ENCODE assay signal across 8 cellular contexts in genomic region chr1:169115891-169116585, GRCh38. TPM values are rescaled to one million over a fixed set of nuclear protein-coding genes. Genes with fewer than 3 reads are reported as not detected.
DNase-seq lines count a peak whose midpoint lies in the region; ATAC-seq and TF ChIP-seq lines count a peak whose summit lies in the region.

No MANE protein-coding gene starts in this region.

- H2BK5ac ChIP-seq in neuronal stem cell (ENCODE audit: low read length) = no peak overlapping the region

- H3K9me3 Mint-ChIP-seq in CD14-positive monocyte = no peaks in the 10 kb centered on the region

- peak; percentile 80 for ATAC-seq in GM19463 (IDR thresholded peaks at IDR 0.05; ENCODE audit: unreplicated experiment)

- peak overlapping the region; percentile 4 for H3K9ac ChIP-seq in neuronal stem cell (ENCODE audit: low read depth, low read length, poor library complexity)

- peak overlapping the region in 1 of 2 donors; percentile 5 for H3K4me3 ChIP-seq in esophagus (ENCODE audit: low read depth in 1 of 2, low read length in 2 of 2)
- peak overlapping the region in 1 of 2 donors; percentile 1 for H3K4me3 ChIP-seq in neuronal stem cell (ENCODE audit: low read length in 2 of 2)

- peak; percentile 73 for DNase-seq in CD14-positive monocyte (ENCODE audit: low spot score)
- DNase-seq in NCI-H2196 (lab: John Stamatoyannopoulos, UW; ENCODE audit: unreplicated experiment) = peak; percentile 91
- DNase-seq in neuronal stem cell (ENCODE audit: low spot score) = no peak
- no peak for DNase-seq in hepatic stellate cell (ENCODE audit: low spot score)
- no peak for DNase-seq in NCI-H1105 treated with DMSO at 0.1 percent for 48 hours (lab: John Stamatoyannopoulos, UW)
- no peak for DNase-seq in T-helper 1 cell

- intact Hi-C loops in CD14-positive monocyte (cut with micrococcal nuclease) = no loop called here

- no peak overlapping the region for H2BK12ac ChIP-seq in neuronal stem cell (ENCODE audit: low read length)

- no peak overlapping the region for H4K91ac ChIP-seq in neuronal stem cell (ENCODE audit: low read depth, low read length, poor library complexity)

- H3K27ac ChIP-seq in esophagus (ENCODE audit: low read depth in 2 of 2, low read length in 1 of 2) (peak overlapping the region; percentile 78), neuronal stem cell (replicated peaks; ENCODE audit: low read length) (no peak overlapping the region)

- H2AFZ ChIP-seq in neuronal stem cell (ENCODE audit: low read length) = peak overlapping the region; percentile 56

- no peak overlapping the region for H2BK15ac ChIP-seq in neuronal stem cell (ENCODE audit: low read length)

- H3K4me2 ChIP-seq in neuronal stem cell (ENCODE audit: insufficient read depth, low read length, poor library complexity, severe bottlenecking) = no peak overlapping the region

- no peak overlapping the region for H3K4ac ChIP-seq in neuronal stem cell (ENCODE audit: low read length)

- no peak overlapping the region for H3K14ac ChIP-seq in neuronal stem cell (ENCODE audit: low read length)

- no peaks in the 10 kb centered on the region for H3K9me3 ChIP-seq in esophagus (ENCODE audit: control insufficient read depth in 2 of 2, insufficient read depth in 1 of 2, low read depth in 1 of 2, low read length in 1 of 2)
- H3K9me3 ChIP-seq in neuronal stem cell (replicated peaks in 1 of 2; ENCODE audit: control insufficient read depth in 2 of 2, insufficient read depth in 1 of 2, low read depth in 1 of 2, low read length in 2 of 2) = no peaks in the 10 kb centered on the region

- H3K18ac ChIP-seq in neuronal stem cell (ENCODE audit: low read length) = no peak overlapping the region

- H3K79me1 ChIP-seq in neuronal stem cell (ENCODE audit: low read depth, low read length) = no peaks in the 10 kb centered on the region

- H3K4me1 Mint-ChIP-seq in CD14-positive monocyte = peaks cover 38% of the 10 kb centered on the region

- H4K8ac ChIP-seq in neuronal stem cell (ENCODE audit: low read depth, low read length) = no peak overlapping the region

- H3K4me1 ChIP-seq in esophagus (ENCODE audit: control insufficient read depth in 2 of 2, insufficient read depth in 2 of 2, low read length in 1 of 2) = peaks cover 3 to 16% of the 10 kb centered on the region in 2 donors
- H3K4me1 ChIP-seq in neuronal stem cell (ENCODE audit: control insufficient read depth in 2 of 2, insufficient read depth in 1 of 2, low read depth in 1 of 2, low read length in 2 of 2) = peaks cover 5 to 6% of the 10 kb centered on the region in 2 donors

- no peak overlapping the region for H2AK5ac ChIP-seq in neuronal stem cell (ENCODE audit: low read depth, low read length)

- peak overlapping the region; percentile 95 to 97 (median 95) for H3K27ac Mint-ChIP-seq in CD14-positive monocyte

- H3K36me3 Mint-ChIP-seq in CD14-positive monocyte = peaks cover 6 to 8% of the 10 kb centered on the region in 2 donors

- 28 to 37% methylated on average over 14 of the region's 14 CpGs for WGBS in esophagus, 2 donors
- no CpG with 5 or more reads among the region's 14 CpGs for WGBS in neuronal stem cell (ENCODE audit: extremely low coverage in 2 of 2, insufficient read length in 2 of 2, insufficient replicate concordance in 1 of 2), 2 donors

- H3K27me3 Mint-ChIP-seq in CD14-positive monocyte (ENCODE audit: low read depth in 3 of 3) = no peaks in the 10 kb centered on the region

- H3K23ac ChIP-seq in neuronal stem cell (ENCODE audit: low read depth, low read length, poor library complexity) = peak overlapping the region; percentile 4

- H3K4me3 Mint-ChIP-seq in CD14-positive monocyte = peak overlapping the region; percentile 74 to 96

- H3K36me3 ChIP-seq in esophagus (ENCODE audit: control insufficient read depth in 2 of 2, insufficient read depth in 2 of 2, low read length in 1 of 2) (peaks cover 2 to 16% of the 10 kb centered on the region in 2 donors), neuronal stem cell (replicated peaks in 1 of 2; ENCODE audit: control insufficient read depth in 2 of 2, insufficient read depth in 2 of 2, low read length in 2 of 2) (peaks cover 16 to 39% of the 10 kb centered on the region in 2 donors)

- H3K27me3 ChIP-seq in esophagus (ENCODE audit: control insufficient read depth in 1 of 2, insufficient read depth in 2 of 2, low read length in 2 of 2) (no peaks in the 10 kb centered on the region), neuronal stem cell (ENCODE audit: control insufficient read depth in 3 of 3, insufficient read depth in 3 of 3, low read depth in 1 of 3, low read length in 3 of 3) (no peaks in the 10 kb centered on the region)

- H2BK120ac ChIP-seq in neuronal stem cell (ENCODE audit: low read depth, low read length) = no peak overlapping the region

- no peak for TF ChIP-seq CTCF in CD14-positive monocyte (IDR thresholded peaks at IDR 0.05)

RNA-seq across cellular contexts. Expression of gene ATP1B1, which starts 9.5 kb away (rescaled TPM):
- polyA plus RNA-seq in CD14-positive monocyte = under 1 TPM; 0.63 to 0.72 TPM
- 100 to 1,000 TPM; 104 to 194 TPM for polyA plus RNA-seq in esophagus
- polyA plus RNA-seq in neuronal stem cell (2013, experiment 1 of 2) = 33.8 TPM
- polyA plus RNA-seq in neuronal stem cell (2013, experiment 2 of 2) = 36.7 TPM

Comparison
In these comparisons a context has a peak if more than half of its experiments do, and no peak if none do; other contexts are left out.
1. DNase-seq: peak in CD14-positive monocyte (single experiment) and NCI-H2196 (single experiment); none in neuronal stem cell (single experiment), hepatic stellate cell (single experiment), NCI-H1105 treated with DMSO at 0.1 percent for 48 hours (single experiment) and T-helper 1 cell (0 of 5).
2. RNA of gene ATP1B1, which starts 9.5 kb away (polyA plus RNA-seq): 104 to 194 TPM in esophagus; 0.63 to 0.72 TPM in CD14-positive monocyte; every median in the first group is over 10 times any median in the second.